Comparison of ENCODE assay signal across 8 cellular contexts in the genomic region with DNA sequence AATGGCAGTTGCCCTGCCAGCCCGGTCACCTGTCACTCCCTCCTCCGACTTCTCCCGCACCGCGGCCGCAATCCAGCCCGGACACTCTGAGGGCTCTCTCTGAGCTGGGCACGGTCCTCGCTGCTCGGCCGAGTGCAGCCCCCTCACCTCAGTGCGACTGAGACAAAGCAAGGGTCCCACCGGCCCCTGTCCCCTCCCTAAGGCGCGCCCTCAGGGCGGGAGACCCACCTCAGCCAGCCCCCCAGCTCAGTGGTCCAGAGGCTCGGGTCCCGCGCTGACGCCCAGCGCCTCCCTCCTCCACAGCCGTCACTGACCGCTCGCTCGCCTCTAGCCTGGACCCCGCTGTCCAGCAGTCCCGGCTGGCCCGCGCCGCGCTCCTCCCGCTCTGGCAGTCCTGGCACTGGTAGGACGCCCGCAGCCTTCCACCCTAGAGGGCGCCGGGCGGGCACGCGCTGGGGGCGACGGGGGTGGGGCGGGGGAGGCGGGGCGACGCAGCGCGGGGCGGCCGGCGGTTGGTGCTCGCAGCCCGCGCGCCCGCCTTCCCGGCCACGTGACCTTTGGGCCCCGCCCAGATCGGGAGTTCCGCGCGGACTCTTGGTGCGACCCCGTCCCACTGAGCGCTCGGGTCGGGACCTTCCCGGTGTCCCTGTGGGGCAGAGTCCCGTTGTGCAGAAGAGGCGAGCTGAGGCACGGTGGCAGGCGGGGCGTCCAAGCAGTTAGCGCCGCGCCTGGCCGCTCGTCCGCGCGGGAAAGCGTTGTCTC. TPM values are rescaled to one million over a fixed set of nuclear protein-coding genes. Genes with fewer than 3 reads are reported as not detected.
A peak's percentile ranks its signal among the peaks of the same experiment; 100 is the strongest.
DNase-seq lines count a peak whose midpoint lies in the region; ATAC-seq and TF ChIP-seq lines count a peak whose summit lies in the region.

No MANE protein-coding gene starts in this region.

- peaks cover 7% of the 10 kb centered on the region for H3K4me1 Mint-ChIP-seq in activated CD8-positive, alpha-beta T cell treated with anti-CD3 and anti-CD28 coated beads for 36 hours (ENCODE audit: low read depth)

- no peak overlapping the region for H3K27ac Mint-ChIP-seq in activated CD8-positive, alpha-beta T cell treated with anti-CD3 and anti-CD28 coated beads for 36 hours

- ATAC-seq in GM19035 (IDR thresholded peaks at IDR 0.05; ENCODE audit: unreplicated experiment): peak; percentile 68
- peak; percentile 80 for ATAC-seq in HG03442 (IDR thresholded peaks at IDR 0.05; ENCODE audit: unreplicated experiment)
- ATAC-seq in activated CD8-positive, alpha-beta T cell treated with anti-CD3 and anti-CD28 coated beads for 36 hours: peak; percentile 90

- no peaks in the 10 kb centered on the region for H3K36me3 Mint-ChIP-seq in activated CD8-positive, alpha-beta T cell treated with anti-CD3 and anti-CD28 coated beads for 36 hours (ENCODE audit: low read depth)

- DNase-seq in AG10803 (ENCODE audit: low read depth): peak; percentile 27
- peak; percentile 56 for DNase-seq in NCI-H748 treated with DMSO at 0.1 percent for 48 hours (lab: John Stamatoyannopoulos, UW)
- DNase-seq in activated CD8-positive, alpha-beta T cell treated with anti-CD3 and anti-CD28 coated beads for 36 hours: peak; percentile 79
- peak; percentile 79 for DNase-seq in effector CD4-positive, alpha-beta T cell
- peak; percentile 62 to 76 for DNase-seq in lung microvascular endothelial cell (ENCODE audit: low read depth in 2 of 2)
- DNase-seq in stimulated activated CD4-positive, alpha-beta T cell treated with anti-CD3 and anti-CD28 coated beads, TNF-alpha, amount 100 ng/mL, for 4 hours (ENCODE audit: low read depth in 3 of 3): peak; percentile 68 to 83 (median 75)

- H3K9me3 Mint-ChIP-seq in activated CD8-positive, alpha-beta T cell treated with anti-CD3 and anti-CD28 coated beads for 36 hours: no peaks in the 10 kb centered on the region

- H3K4me3 ChIP-seq in AG10803 (ENCODE audit: low read length): peak overlapping the region; percentile 85

- POLR2A ChIA-PET in activated CD8-positive, alpha-beta T cell treated with anti-CD3 and anti-CD28 coated beads for 36 hours (lab: Charles Lee): interaction anchor here (0.6 to 1.5 kb wide), 5 partner anchors 16 to 243 kb away, joined by 3 to 6 read pairs (median 3); no protein-coding TSS in a partner anchor

- TF ChIP-seq CTCF in AG10803 (conservative IDR thresholded peaks at IDR 0.05; ENCODE audit: low read length): no peak
- TF ChIP-seq CTCF in activated CD8-positive, alpha-beta T cell treated with anti-CD3 and anti-CD28 coated beads for 36 hours (IDR thresholded peaks at IDR 0.05): no peak

- peaks cover 9% of the 10 kb centered on the region for H3K27me3 Mint-ChIP-seq in activated CD8-positive, alpha-beta T cell treated with anti-CD3 and anti-CD28 coated beads for 36 hours

- H3K4me3 Mint-ChIP-seq in activated CD8-positive, alpha-beta T cell treated with anti-CD3 and anti-CD28 coated beads for 36 hours: peak overlapping the region; percentile 74

- intact Hi-C loops in activated CD8-positive, alpha-beta T cell treated with anti-CD3 and anti-CD28 coated beads for 36 hours (cut with micrococcal nuclease): no loop called here

- CTCF ChIA-PET in activated CD8-positive, alpha-beta T cell treated with anti-CD3 and anti-CD28 coated beads for 36 hours (lab: Charles Lee): interaction anchor here (0.9 to 2.6 kb wide), 3 partner anchors 20 to 274 kb away, joined by 3 to 15 read pairs (median 6); no protein-coding TSS in a partner anchor

RNA-seq across cellular contexts. Expression of gene L3MBTL2, which starts 7.9 kb away (rescaled TPM):
- total RNA-seq in activated CD8-positive, alpha-beta T cell treated with anti-CD3 and anti-CD28 coated beads for 36 hours: 10 to 100 TPM; 25.6 to 28.3 TPM
- 17.0 and 21.6 TPM in 2 replicates for total RNA-seq in lung microvascular endothelial cell

RNA-seq across cellular contexts. Expression of gene CHADL, which starts 43.5 kb away (rescaled TPM):
- total RNA-seq in activated CD8-positive, alpha-beta T cell treated with anti-CD3 and anti-CD28 coated beads for 36 hours: under 1 TPM in 1 of 2 experiments, not detected in 1; 0.23 TPM
- total RNA-seq in lung microvascular endothelial cell: 0.44 and 0.60 TPM in 2 replicates

Comparison
In these comparisons a context has a peak if more than half of its experiments do, and no peak if none do; other contexts are left out.
1. Peak in every context shown above with its lines: DNase-seq, ATAC-seq and H3K4me3 ChIP-seq.
2. DNase-seq: peak in every context shown above with its lines; median percentile 79 in activated CD8-positive, alpha-beta T cell treated with anti-CD3 and anti-CD28 coated beads for 36 hours; 79 in effector CD4-positive, alpha-beta T cell; 75 in stimulated activated CD4-positive, alpha-beta T cell treated with anti-CD3 and anti-CD28 coated beads, TNF-alpha, amount 100 ng/mL, for 4 hours; 69 in lung microvascular endothelial cell; 56 in NCI-H748 treated with DMSO at 0.1 percent for 48 hours; 27 in AG10803.